Comparison of ENCODE assay signal across 1 cellular context in the genomic region with DNA sequence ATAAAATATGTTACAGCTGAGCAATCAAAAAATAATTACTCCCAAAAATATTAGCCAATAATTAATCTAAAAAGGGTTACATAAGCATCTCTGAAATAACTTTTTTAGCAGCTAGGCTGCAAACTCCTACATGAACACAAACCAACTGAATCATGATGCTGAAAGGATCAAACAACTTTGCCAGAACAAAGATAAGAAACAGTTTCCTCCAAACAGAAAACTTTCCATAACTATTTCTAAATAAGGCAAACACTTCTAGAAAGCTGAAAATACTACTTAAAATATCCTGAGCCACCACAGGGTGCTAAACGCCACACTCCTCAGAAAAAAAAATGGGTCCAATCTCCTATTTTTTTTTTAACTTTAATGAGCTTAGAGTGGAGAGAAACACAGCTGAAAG.
TF ChIP-seq lines count a peak whose summit lies in the region.

No MANE protein-coding gene starts in this region.

TF ChIP-seq in SK-N-SH, 30 proteins besides CTCF, POLR2A, EP300 and RAD21 (continued from another document):
- TF ChIP-seq, protein P1, sequence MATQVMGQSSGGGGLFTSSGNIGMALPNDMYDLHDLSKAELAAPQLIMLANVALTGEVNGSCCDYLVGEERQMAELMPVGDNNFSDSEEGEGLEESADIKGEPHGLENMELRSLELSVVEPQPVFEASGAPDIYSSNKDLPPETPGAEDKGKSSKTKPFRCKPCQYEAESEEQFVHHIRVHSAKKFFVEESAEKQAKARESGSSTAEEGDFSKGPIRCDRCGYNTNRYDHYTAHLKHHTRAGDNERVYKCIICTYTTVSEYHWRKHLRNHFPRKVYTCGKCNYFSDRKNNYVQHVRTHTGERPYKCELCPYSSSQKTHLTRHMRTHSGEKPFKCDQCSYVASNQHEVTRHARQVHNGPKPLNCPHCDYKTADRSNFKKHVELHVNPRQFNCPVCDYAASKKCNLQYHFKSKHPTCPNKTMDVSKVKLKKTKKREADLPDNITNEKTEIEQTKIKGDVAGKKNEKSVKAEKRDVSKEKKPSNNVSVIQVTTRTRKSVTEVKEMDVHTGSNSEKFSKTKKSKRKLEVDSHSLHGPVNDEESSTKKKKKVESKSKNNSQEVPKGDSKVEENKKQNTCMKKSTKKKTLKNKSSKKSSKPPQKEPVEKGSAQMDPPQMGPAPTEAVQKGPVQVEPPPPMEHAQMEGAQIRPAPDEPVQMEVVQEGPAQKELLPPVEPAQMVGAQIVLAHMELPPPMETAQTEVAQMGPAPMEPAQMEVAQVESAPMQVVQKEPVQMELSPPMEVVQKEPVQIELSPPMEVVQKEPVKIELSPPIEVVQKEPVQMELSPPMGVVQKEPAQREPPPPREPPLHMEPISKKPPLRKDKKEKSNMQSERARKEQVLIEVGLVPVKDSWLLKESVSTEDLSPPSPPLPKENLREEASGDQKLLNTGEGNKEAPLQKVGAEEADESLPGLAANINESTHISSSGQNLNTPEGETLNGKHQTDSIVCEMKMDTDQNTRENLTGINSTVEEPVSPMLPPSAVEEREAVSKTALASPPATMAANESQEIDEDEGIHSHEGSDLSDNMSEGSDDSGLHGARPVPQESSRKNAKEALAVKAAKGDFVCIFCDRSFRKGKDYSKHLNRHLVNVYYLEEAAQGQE (IDR thresholded peaks at IDR 0.05; ENCODE audit: low read depth, low read length), result no peak
- TF ChIP-seq NFIC (IDR thresholded peaks at IDR 0.05; ENCODE audit: borderline replicate concordance), result no peak
- no peak for TF ChIP-seq SMC3 (IDR thresholded peaks at IDR 0.05; ENCODE audit: low read depth, low read length)
- TF ChIP-seq, protein P2, sequence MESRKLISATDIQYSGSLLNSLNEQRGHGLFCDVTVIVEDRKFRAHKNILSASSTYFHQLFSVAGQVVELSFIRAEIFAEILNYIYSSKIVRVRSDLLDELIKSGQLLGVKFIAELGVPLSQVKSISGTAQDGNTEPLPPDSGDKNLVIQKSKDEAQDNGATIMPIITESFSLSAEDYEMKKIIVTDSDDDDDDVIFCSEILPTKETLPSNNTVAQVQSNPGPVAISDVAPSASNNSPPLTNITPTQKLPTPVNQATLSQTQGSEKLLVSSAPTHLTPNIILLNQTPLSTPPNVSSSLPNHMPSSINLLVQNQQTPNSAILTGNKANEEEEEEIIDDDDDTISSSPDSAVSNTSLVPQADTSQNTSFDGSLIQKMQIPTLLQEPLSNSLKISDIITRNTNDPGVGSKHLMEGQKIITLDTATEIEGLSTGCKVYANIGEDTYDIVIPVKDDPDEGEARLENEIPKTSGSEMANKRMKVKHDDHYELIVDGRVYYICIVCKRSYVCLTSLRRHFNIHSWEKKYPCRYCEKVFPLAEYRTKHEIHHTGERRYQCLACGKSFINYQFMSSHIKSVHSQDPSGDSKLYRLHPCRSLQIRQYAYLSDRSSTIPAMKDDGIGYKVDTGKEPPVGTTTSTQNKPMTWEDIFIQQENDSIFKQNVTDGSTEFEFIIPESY (IDR thresholded peaks at IDR 0.05; ENCODE audit: borderline replicate concordance, low read depth), result no peak
- TF ChIP-seq MEF2A (IDR thresholded peaks at IDR 0.05; ENCODE audit: borderline replicate concordance, low read depth), result no peak
TF ChIP-seq in SK-N-SH: peak in this region for 0.
